8 cellular contexts compared by ENCODE assay signal in genomic region chr9:6415266-6415665, GRCh38. TPM values are rescaled to one million over a fixed set of nuclear protein-coding genes. Genes with fewer than 3 reads are reported as not detected.
DNase-seq lines count a peak whose midpoint lies in the region; ATAC-seq and FAIRE-seq lines count a peak whose summit lies in the region.

No MANE protein-coding gene starts in this region.

- peak overlapping the region; percentile 6 for H3K27ac ChIP-seq in naive thymus-derived CD4-positive, alpha-beta T cell (ENCODE audit: low read depth, low read length)

- H3K4me1 Mint-ChIP-seq in naive thymus-derived CD4-positive, alpha-beta T cell: peaks cover 30 to 63% (median 54%) of the 10 kb centered on the region in 7 donors

- DNase-seq in EL (peak; percentile 12), adipocyte (ENCODE audit: low read depth) (no peak), urothelium cell line (ENCODE audit: low spot score) (no peak), left cardiac atrium (no peak)
- DNase-seq in Jurkat, Clone E6-1 (ENCODE audit: low read depth, low spot score): no peak
- no peak for DNase-seq in naive thymus-derived CD4-positive, alpha-beta T cell

- H3K27me3 Mint-ChIP-seq in naive thymus-derived CD4-positive, alpha-beta T cell: peaks cover 0 to 4% (median 0%) of the 10 kb centered on the region in 5 donors

- H3K9ac ChIP-seq in adipocyte (ENCODE audit: low read length): peak overlapping the region; percentile 95

- no peak for FAIRE-seq in urothelium cell line (lab: Jason Lieb, UNC)

- peaks cover 0 to 2% (median 0%) of the 10 kb centered on the region in 11 donors for H3K9me3 Mint-ChIP-seq in naive thymus-derived CD4-positive, alpha-beta T cell

- peaks cover 35% of the 10 kb centered on the region for H3K4me1 ChIP-seq in adipocyte (ENCODE audit: control insufficient read depth, insufficient read depth, low read length)
- H3K4me1 ChIP-seq in naive thymus-derived CD4-positive, alpha-beta T cell (ENCODE audit: control insufficient read depth in 2 of 2, insufficient read depth in 2 of 2, low read length in 2 of 2): peaks cover 24 to 32% of the 10 kb centered on the region in 2 donors

- peaks cover 3 to 20% (median 18%) of the 10 kb centered on the region in 5 donors for H3K36me3 Mint-ChIP-seq in naive thymus-derived CD4-positive, alpha-beta T cell

- ATAC-seq in naive thymus-derived CD4-positive, alpha-beta T cell: no peak
- no peak for ATAC-seq in HG03520 (IDR thresholded peaks at IDR 0.05; ENCODE audit: unreplicated experiment)
- ATAC-seq in left cardiac atrium: no peak
- no peak for ATAC-seq in GM19351 (IDR thresholded peaks at IDR 0.05; ENCODE audit: unreplicated experiment)

- peak overlapping the region; percentile 74 for H3K4me3 ChIP-seq in Jurkat, Clone E6-1 (ENCODE audit: low read length)
- peak overlapping the region; percentile 96 for H3K4me3 ChIP-seq in adipocyte (ENCODE audit: low read length)
- H3K4me3 ChIP-seq in naive thymus-derived CD4-positive, alpha-beta T cell (ENCODE audit: low read length): peak overlapping the region; percentile 67

- no peaks in the 10 kb centered on the region for H3K9me3 ChIP-seq in adipocyte (ENCODE audit: control insufficient read depth, low read length)
- H3K9me3 ChIP-seq in naive thymus-derived CD4-positive, alpha-beta T cell (ENCODE audit: control insufficient read depth in 2 of 3, low read length in 3 of 3): no peaks in the 10 kb centered on the region

- peak overlapping the region in 8 of 9 donors; percentile 36 to 95 (median 77) for H3K27ac Mint-ChIP-seq in naive thymus-derived CD4-positive, alpha-beta T cell

- peak overlapping the region; percentile 80 to 98 (median 92) for H3K4me3 Mint-ChIP-seq in naive thymus-derived CD4-positive, alpha-beta T cell

- no peaks in the 10 kb centered on the region for H3K36me3 ChIP-seq in adipocyte (ENCODE audit: control insufficient read depth, insufficient read depth, low read length, severe bottlenecking)
- H3K36me3 ChIP-seq in naive thymus-derived CD4-positive, alpha-beta T cell (ENCODE audit: control insufficient read depth in 2 of 3, insufficient read depth in 3 of 3, low read length in 3 of 3): no peaks in the 10 kb centered on the region

- H3K27me3 ChIP-seq in adipocyte (replicated peaks; ENCODE audit: control insufficient read depth, insufficient read depth, low read length): no peaks in the 10 kb centered on the region
- no peaks in the 10 kb centered on the region for H3K27me3 ChIP-seq in naive thymus-derived CD4-positive, alpha-beta T cell (ENCODE audit: control insufficient read depth in 2 of 2, insufficient read depth in 2 of 2, low read length in 2 of 2)

- POLR2A ChIA-PET in naive thymus-derived CD4-positive, alpha-beta T cell (lab: Charles Lee): interaction anchor here (0.6 to 5.8 kb wide), 3 partner anchors 14 to 343 kb away, joined by 3 to 93 read pairs (median 16); partner anchors contain the start of gene KDM4C

- CTCF ChIA-PET in naive thymus-derived CD4-positive, alpha-beta T cell (lab: Charles Lee): interaction anchor here (1.6 to 3.0 kb wide), 2 partner anchors 17 to 60 kb away, joined by 6 to 12 read pairs; no protein-coding TSS in a partner anchor

- intact Hi-C loops in naive thymus-derived CD4-positive, alpha-beta T cell (cut with micrococcal nuclease): loop anchor here (5.0 to 10.0 kb wide), 4 partner anchors 77 to 1750 kb away; partner anchors contain the start of genes PLPP6 (in 1 of the 2), RLN1 (in 1 of the 2) and SPATA6L (in 1 of the 2)
- intact Hi-C loops in left cardiac atrium (cut with DNase I): no loop called here

RNA-seq across cellular contexts. Expression of gene UHRF2, which starts 2.3 kb away (rescaled TPM):
- 55.6 TPM for polyA plus RNA-seq in Jurkat, Clone E6-1 (2012; ENCODE audit: insufficient read depth, insufficient read length)
- total RNA-seq in naive thymus-derived CD4-positive, alpha-beta T cell: 100 to 1,000 TPM in 3 of 5 experiments, 10 to 100 TPM in 2; 78.7 to 117 (median 111) TPM
- 10 to 100 TPM; 11.4 to 12.8 TPM for polyA plus RNA-seq in naive thymus-derived CD4-positive, alpha-beta T cell
- total RNA-seq in left cardiac atrium: 10 to 100 TPM; 18.0 to 18.1 TPM

Comparison
In these comparisons a context has a peak if more than half of its experiments do, and no peak if none do; other contexts are left out.
1. RNA of gene UHRF2, which starts 2.3 kb away (total RNA-seq): 78.7 to 117 TPM in naive thymus-derived CD4-positive, alpha-beta T cell; 18.0 to 18.1 TPM in left cardiac atrium; every median in the first group is over 4 times any median in the second.
2. intact Hi-C loops: an anchor here in naive thymus-derived CD4-positive, alpha-beta T cell (5.0 to 10.0 kb wide); none called in left cardiac atrium.
3. Peak in every context shown above with its lines, with median percentiles within 50 percentile points of each other: H3K4me3 ChIP-seq.